8 cellular contexts compared by ENCODE assay signal in the genomic region with DNA sequence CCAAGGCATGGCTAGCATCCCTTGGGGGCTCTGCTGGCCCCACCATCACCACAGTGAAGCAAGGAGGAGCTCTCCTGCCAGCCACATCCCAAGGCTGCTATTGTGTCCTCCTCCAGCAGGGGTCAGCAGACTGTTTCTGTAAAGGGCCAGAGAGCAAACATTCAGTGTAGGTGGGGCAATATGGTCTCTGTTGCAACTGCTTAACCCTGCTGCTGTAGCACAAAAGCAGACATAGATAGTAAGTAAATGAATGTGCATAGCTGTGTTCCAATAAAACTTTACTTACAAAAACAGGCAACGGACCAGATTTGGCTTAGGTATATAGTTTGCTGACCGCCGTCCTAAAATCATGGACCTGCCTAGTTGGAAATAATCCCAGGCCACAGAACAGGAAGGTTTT. TPM values are rescaled to one million over a fixed set of nuclear protein-coding genes. Genes with fewer than 3 reads are reported as not detected.
DNase-seq lines count a peak whose midpoint lies in the region; ATAC-seq and TF ChIP-seq lines count a peak whose summit lies in the region.

No MANE protein-coding gene starts in this region.

- DNase-seq in ACHN: peak; percentile 69
- DNase-seq in HUDEP-2 (lab: John Stamatoyannopoulos, UW; ENCODE audit: unreplicated experiment in 76 of 76): peak in 66 of 76 experiments; percentile 2 to 88 (median 54)
- DNase-seq in NOMO-1 treated with dmso at 0.1 percent for 144 hours (lab: John Stamatoyannopoulos, UW; ENCODE audit: unreplicated experiment): peak; percentile 70
- DNase-seq in activated CD8-positive, alpha-beta memory T cell treated with anti-CD3 and anti-CD28 coated beads for 48 hours (ENCODE audit: low read depth in 2 of 3, low spot score in 2 of 3): peak; percentile 35 to 49 (median 49)
- DNase-seq in erythroblast (lab: John Stamatoyannopoulos, UW): peak; percentile 72 to 85
- peak; percentile 79 for DNase-seq in natural killer cell treated with Interleukin-12 subunit alpha and Interleukin-12 subunit beta and Interleukin-15 and Interleukin-18, amount 100 ng/mL, for 72 hours (ENCODE audit: low spot score)
- DNase-seq in stimulated activated naive B cell treated with anti-CD40 and anti-IgM and Interleukin-4, amounts not matched to agents 10 μg/mL and 1 μg/mL and 100 μg/mL, for 72 hours: peak; percentile 48

- TF ChIP-seq POLR2A in erythroblast (IDR thresholded peaks at IDR 0.05; ENCODE audit: low read length): no peak

- H3K36me3 Mint-ChIP-seq in natural killer cell treated with Interleukin-12 subunit alpha and Interleukin-12 subunit beta and Interleukin-15 and Interleukin-18, amount 100 ng/mL, for 72 hours: no peaks in the 10 kb centered on the region
- H3K36me3 Mint-ChIP-seq in stimulated activated naive B cell treated with anti-CD40 and anti-IgM and Interleukin-4, amounts not matched to agents 10 μg/mL and 1 μg/mL and 100 μg/mL, for 72 hours: no peaks in the 10 kb centered on the region

- no peak overlapping the region for H3K4me3 Mint-ChIP-seq in natural killer cell treated with Interleukin-12 subunit alpha and Interleukin-12 subunit beta and Interleukin-15 and Interleukin-18, amount 100 ng/mL, for 72 hours
- H3K4me3 Mint-ChIP-seq in stimulated activated naive B cell treated with anti-CD40 and anti-IgM and Interleukin-4, amounts not matched to agents 10 μg/mL and 1 μg/mL and 100 μg/mL, for 72 hours: no peak overlapping the region

- no peaks in the 10 kb centered on the region for H3K9me3 Mint-ChIP-seq in natural killer cell treated with Interleukin-12 subunit alpha and Interleukin-12 subunit beta and Interleukin-15 and Interleukin-18, amount 100 ng/mL, for 72 hours
- H3K9me3 Mint-ChIP-seq in stimulated activated naive B cell treated with anti-CD40 and anti-IgM and Interleukin-4, amounts not matched to agents 10 μg/mL and 1 μg/mL and 100 μg/mL, for 72 hours: no peaks in the 10 kb centered on the region

- H3K4me1 Mint-ChIP-seq in natural killer cell treated with Interleukin-12 subunit alpha and Interleukin-12 subunit beta and Interleukin-15 and Interleukin-18, amount 100 ng/mL, for 72 hours (ENCODE audit: low read depth in 2 of 2): peaks cover 0 to 5% of the 10 kb centered on the region in 2 donors
- H3K4me1 Mint-ChIP-seq in stimulated activated naive B cell treated with anti-CD40 and anti-IgM and Interleukin-4, amounts not matched to agents 10 μg/mL and 1 μg/mL and 100 μg/mL, for 72 hours: peaks cover 2 to 7% of the 10 kb centered on the region in 2 donors

- peaks cover 20 to 25% of the 10 kb centered on the region in 2 donors for H3K27me3 Mint-ChIP-seq in natural killer cell treated with Interleukin-12 subunit alpha and Interleukin-12 subunit beta and Interleukin-15 and Interleukin-18, amount 100 ng/mL, for 72 hours
- H3K27me3 Mint-ChIP-seq in stimulated activated naive B cell treated with anti-CD40 and anti-IgM and Interleukin-4, amounts not matched to agents 10 μg/mL and 1 μg/mL and 100 μg/mL, for 72 hours: peaks cover 38 to 59% of the 10 kb centered on the region in 2 donors

- in situ Hi-C loops in ACHN (cut with HindIII; ENCODE audit: low pct_ligation_motif_present, low pct_unique_long_range_greater_than_20kb, low sequenced_read_pairs): no loop called here

- peak; percentile 75 for ATAC-seq in GM18517 (IDR thresholded peaks at IDR 0.05; ENCODE audit: unreplicated experiment)
- peak; percentile 68 to 74 for ATAC-seq in natural killer cell treated with Interleukin-12 subunit alpha and Interleukin-12 subunit beta and Interleukin-15 and Interleukin-18, amount 100 ng/mL, for 72 hours
- ATAC-seq in stimulated activated naive B cell treated with anti-CD40 and anti-IgM and Interleukin-4, amounts not matched to agents 10 μg/mL and 1 μg/mL and 100 μg/mL, for 72 hours (replicated peaks): peak; percentile 74 to 76

- no peak overlapping the region for H3K27ac Mint-ChIP-seq in natural killer cell treated with Interleukin-12 subunit alpha and Interleukin-12 subunit beta and Interleukin-15 and Interleukin-18, amount 100 ng/mL, for 72 hours
- H3K27ac Mint-ChIP-seq in stimulated activated naive B cell treated with anti-CD40 and anti-IgM and Interleukin-4, amounts not matched to agents 10 μg/mL and 1 μg/mL and 100 μg/mL, for 72 hours: no peak overlapping the region

RNA-seq across cellular contexts. Expression of gene ZBTB7C, which starts 36.4 kb away (rescaled TPM):
- not detected for total RNA-seq in natural killer cell treated with Interleukin-12 subunit alpha and Interleukin-12 subunit beta and Interleukin-15 and Interleukin-18, amount 100 ng/mL, for 72 hours

Comparison
In these comparisons a context has a peak if more than half of its experiments do, and no peak if none do; other contexts are left out.
1. Peak in every context shown above with its lines: DNase-seq and ATAC-seq.